In the genomic region with DNA sequence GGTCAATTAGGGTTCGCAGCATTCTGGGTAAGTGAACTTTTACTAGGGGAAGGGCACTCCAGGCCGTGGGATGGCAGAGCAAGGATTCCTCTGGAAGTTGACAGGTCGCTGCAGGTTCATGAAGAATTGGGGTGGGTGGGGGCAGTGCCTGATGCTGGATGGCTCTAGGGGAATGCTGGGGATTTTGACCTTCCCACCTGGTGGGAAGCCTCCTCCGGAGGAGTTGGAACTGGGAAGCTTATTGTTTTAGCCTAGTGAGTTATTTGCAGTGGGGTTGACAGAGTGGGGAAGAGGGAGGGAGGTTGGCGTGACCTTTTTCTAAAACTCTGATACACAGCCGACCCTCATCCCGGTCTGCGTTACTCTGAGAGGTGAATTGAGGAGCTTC, we compare ENCODE assay signal across 9 cellular contexts. TPM values are rescaled to one million over a fixed set of nuclear protein-coding genes. Genes with fewer than 3 reads are reported as not detected.
DNase-seq lines count a peak whose midpoint lies in the region; ATAC-seq and TF ChIP-seq lines count a peak whose summit lies in the region.
"Had no signal": no experiment of that assay in that cellular context is flagged by ENCODE, and none has a peak within 500 bp of the region (broad histone marks: within the 10 kb centered on the region; RNA-seq: fewer than 3 reads in every experiment).

No MANE protein-coding gene starts in this region.

- no peaks in the 10 kb centered on the region for H3K9me2 ChIP-seq in neural cell (ENCODE audit: insufficient read depth, low read length)

- H4K20me1 ChIP-seq in neural cell (ENCODE audit: insufficient read depth) = no peaks in the 10 kb centered on the region

- POLR2A ChIA-PET in AG04450 (lab: Yijun Ruan, JAX) = no interaction called here

- H3K27ac ChIP-seq in AG04450 (ENCODE audit: low read depth, low read length) (no peak overlapping the region), endodermal cell (ENCODE audit: low read depth, low read length) (no peak overlapping the region), neural cell (ENCODE audit: low read length) (no peak overlapping the region)

- H3K4me1 Mint-ChIP-seq in endodermal cell = peaks cover 37% of the 10 kb centered on the region

- no peak overlapping the region for H2AFZ ChIP-seq in neural cell (ENCODE audit: low read depth, low read length)

- ATAC-seq in GM18502 (IDR thresholded peaks at IDR 0.05; ENCODE audit: poor library complexity, unreplicated experiment) = no peak
- no peak for ATAC-seq in HG03175 (IDR thresholded peaks at IDR 0.05; ENCODE audit: unreplicated experiment)

- H3K9me3 ChIP-seq in AG04450 (ENCODE audit: control insufficient read depth, insufficient read depth, low read length) (no peaks in the 10 kb centered on the region), endodermal cell (ENCODE audit: control insufficient read depth, low read length) (no peaks in the 10 kb centered on the region), neural cell (ENCODE audit: low read length) (no peaks in the 10 kb centered on the region)

- peak overlapping the region; percentile 41 for H3K27ac Mint-ChIP-seq in endodermal cell

- H3K36me3 ChIP-seq in endodermal cell (ENCODE audit: control insufficient read depth, insufficient read depth, low read length) (no peaks in the 10 kb centered on the region), neural cell (ENCODE audit: insufficient read depth, low read length) (no peaks in the 10 kb centered on the region)

- H3K27me3 ChIP-seq in AG04450 (ENCODE audit: control insufficient read depth, insufficient read depth, low read length) = peaks cover 65% of the 10 kb centered on the region
- no peaks in the 10 kb centered on the region for H3K27me3 ChIP-seq in endodermal cell (ENCODE audit: control insufficient read depth, insufficient read depth, low read length, poor library complexity, severe bottlenecking)
- H3K27me3 ChIP-seq in neural cell (ENCODE audit: insufficient read depth, low read depth, low read length) = peaks cover 7% of the 10 kb centered on the region

- H3F3A ChIP-seq in neural cell (ENCODE audit: insufficient read depth, low read length, poor library complexity, severe bottlenecking) = no peaks in the 10 kb centered on the region

- DNase-seq in AG04450 (ENCODE audit: low read depth, low spot score) (no peak), endodermal cell (no peak), glomerular visceral epithelial cell (ENCODE audit: extremely low spot score) (no peak)
- no peak for DNase-seq in Jurkat, Clone E6-1 (ENCODE audit: low read depth, low spot score)
- DNase-seq in stimulated activated CD4-positive, alpha-beta T cell treated with anti-CD3 and anti-CD28 coated beads, Interleukin-15, amount 100 ng/mL, for 24 hours = no peak
- DNase-seq: NCI-H1436 treated with DMSO at 0.1 percent for 48 hours had no signal

- H3K27me3 Mint-ChIP-seq in endodermal cell (ENCODE audit: insufficient read depth) = peaks cover 28% of the 10 kb centered on the region

- no peaks in the 10 kb centered on the region for H3K79me2 ChIP-seq in neural cell (replicated peaks; ENCODE audit: insufficient read depth, low read length)

- TF ChIP-seq EP300 in neural cell (conservative IDR thresholded peaks at IDR 0.05; ENCODE audit: poor library complexity, severe bottlenecking) = no peak

- H3K4me1 ChIP-seq in endodermal cell (ENCODE audit: control insufficient read depth, insufficient read depth, low read length) = peaks cover 10% of the 10 kb centered on the region

- TF ChIP-seq CTCF in AG04450 (IDR thresholded peaks at IDR 0.05; ENCODE audit: low read depth, low read length) (no peak), endodermal cell (conservative IDR thresholded peaks at IDR 0.05) (no peak), neural cell (IDR thresholded peaks at IDR 0.05; ENCODE audit: poor library complexity, severe bottlenecking) (no peak)

- TF ChIP-seq RAD21 in neural cell (conservative IDR thresholded peaks at IDR 0.05) = no peak

- no peaks in the 10 kb centered on the region for H3K36me3 Mint-ChIP-seq in endodermal cell (ENCODE audit: low read depth)

- no peak overlapping the region for H3K4me2 ChIP-seq in neural cell (ENCODE audit: low read length)

- no peaks in the 10 kb centered on the region for H3K9me3 Mint-ChIP-seq in endodermal cell

- peak overlapping the region; percentile 74 for H3K4me3 Mint-ChIP-seq in endodermal cell

- H3K4me3 ChIP-seq in AG04450 (ENCODE audit: low read depth, low read length) (0 out of 2 replicates have a peak overlapping the region, but pooled peaks have one; percentile 10), endodermal cell (ENCODE audit: low read length) (peak overlapping the region; percentile 81), neural cell (ENCODE audit: low read length) (peak overlapping the region; percentile 83)
- H3K4me3 ChIP-seq in Jurkat, Clone E6-1 (ENCODE audit: low read length) = peak overlapping the region; percentile 27

- CTCF ChIA-PET in AG04450 (lab: Charles Lee) = interaction anchor here (0.8 to 0.9 kb wide), 2 partner anchors 16 to 26 kb away, joined by 3 to 4 read pairs; no protein-coding TSS in a partner anchor

- no peak overlapping the region for H3K9ac ChIP-seq in endodermal cell (ENCODE audit: extremely low read depth, low read length, poor library complexity, severe bottlenecking)
- no peak overlapping the region for H3K9ac ChIP-seq in neural cell (ENCODE audit: low read length)

- WGBS in endodermal cell (ENCODE audit: insufficient coverage in 1 of 2, insufficient read length in 1 of 2), 2 experiments = 38 to 47% methylated on average over 4 to 8 of the region's 8 CpGs

TF ChIP-seq in neural cell, 6 proteins besides CTCF, POLR2A, EP300 and RAD21:
- TF ChIP-seq REST (IDR thresholded peaks at IDR 0.05; ENCODE audit: borderline replicate concordance) = no peak
- TF ChIP-seq EZH2 (IDR thresholded peaks at IDR 0.05; ENCODE audit: borderline replicate concordance, insufficient read depth, low read length, poor library complexity, severe bottlenecking) = no peak
- TF ChIP-seq MXI1 (conservative IDR thresholded peaks at IDR 0.05; ENCODE audit: poor library complexity, severe bottlenecking) = no peak
- TF ChIP-seq TAF1 (IDR thresholded peaks at IDR 0.05; ENCODE audit: low read depth) = no peak
- TF ChIP-seq SMC3 (conservative IDR thresholded peaks at IDR 0.05; ENCODE audit: poor library complexity) = no peak
- TF ChIP-seq POLR2AphosphoS5 (IDR thresholded peaks at IDR 0.05) = no peak

RNA-seq across cellular contexts. Expression of gene C17orf113, which starts 0.6 kb away (rescaled TPM):
- polyA plus RNA-seq in AG04450 (2011; rRNA removed) (0.07 and 0.09 TPM in 2 replicates), neural cell (3.0 and 5.2 TPM in 2 replicates)
- polyA minus RNA-seq in AG04450 (2011; rRNA and poly(A)+ RNA removed) = 0.09 and 0.14 TPM in 2 replicates
- 0.23 TPM for polyA plus RNA-seq in Jurkat, Clone E6-1 (2012; ENCODE audit: insufficient read depth, insufficient read length)
- total RNA-seq in endodermal cell = 1 to 10 TPM; 1.7 to 2.9 TPM
- 2.2 TPM for polyA plus RNA-seq in endodermal cell (2013, experiment 1 of 2)
- 2.2 TPM for polyA plus RNA-seq in endodermal cell (2013, experiment 2 of 2)
- polyA minus RNA-seq in neural cell = 3.4 and 4.6 TPM in 2 replicates

RNA-seq across cellular contexts. Expression of gene NKIRAS2, which starts 31.1 kb away (rescaled TPM):
- polyA plus RNA-seq in AG04450 (2011; rRNA removed) (46.5 and 51.3 TPM in 2 replicates), neural cell (60.2 and 69.9 TPM in 2 replicates)
- 28.8 and 37.3 TPM in 2 replicates for polyA minus RNA-seq in AG04450 (2011; rRNA and poly(A)+ RNA removed)
- polyA plus RNA-seq in Jurkat, Clone E6-1 (2012; ENCODE audit: insufficient read depth, insufficient read length) = 55.4 TPM
- 10 to 100 TPM; 48.0 to 51.2 TPM for total RNA-seq in endodermal cell
- 58.2 TPM for polyA plus RNA-seq in endodermal cell (2013, experiment 1 of 2)
- 53.7 TPM for polyA plus RNA-seq in endodermal cell (2013, experiment 2 of 2)
- 59.3 and 68.2 TPM in 2 replicates for polyA minus RNA-seq in neural cell

RNA-seq across cellular contexts. Expression of gene DNAJC7, which starts 33.8 kb away (rescaled TPM):
- polyA plus RNA-seq in AG04450 (2011; rRNA removed) (62.0 and 66.4 TPM in 2 replicates), neural cell (107 and 126 TPM in 2 replicates)
- 46.4 and 57.9 TPM in 2 replicates for polyA minus RNA-seq in AG04450 (2011; rRNA and poly(A)+ RNA removed)
- polyA plus RNA-seq in Jurkat, Clone E6-1 (2012; ENCODE audit: insufficient read depth, insufficient read length) = 162 TPM
- 100 to 1,000 TPM; 112 to 116 TPM for total RNA-seq in endodermal cell
- 90.7 TPM for polyA plus RNA-seq in endodermal cell (2013, experiment 1 of 2)
- polyA plus RNA-seq in endodermal cell (2013, experiment 2 of 2) = 88.3 TPM
- 118 and 137 TPM in 2 replicates for polyA minus RNA-seq in neural cell

RNA-seq across cellular contexts. Expression of gene ZNF385C, which starts 47.3 kb away (rescaled TPM):
- not detected in 2 replicates for polyA plus RNA-seq in AG04450 (2011; rRNA removed)
- 0.14 TPM in 1 of 2 replicates, not detected in the other for polyA minus RNA-seq in AG04450 (2011; rRNA and poly(A)+ RNA removed)
- 1.3 TPM for polyA plus RNA-seq in Jurkat, Clone E6-1 (2012; ENCODE audit: insufficient read depth, insufficient read length)
- 1 to 10 TPM; 1.4 to 2.1 TPM for total RNA-seq in endodermal cell
- polyA plus RNA-seq in endodermal cell (2013, experiment 1 of 2) = 5.8 TPM
- 6.0 TPM for polyA plus RNA-seq in endodermal cell (2013, experiment 2 of 2)
- 0.69 and 2.5 TPM in 2 replicates for polyA plus RNA-seq in neural cell
- 0.49 and 1.4 TPM in 2 replicates for polyA minus RNA-seq in neural cell

Comparison
In these comparisons a context has a peak if more than half of its experiments do, and no peak if none do; other contexts are left out.
1. H3K4me3 ChIP-seq: peak in every context shown above with its lines; median percentile 83 in neural cell; 81 in endodermal cell; 27 in Jurkat, Clone E6-1; 10 in AG04450.